ENCODE assay signal across 26 cellular contexts in the genomic region with DNA sequence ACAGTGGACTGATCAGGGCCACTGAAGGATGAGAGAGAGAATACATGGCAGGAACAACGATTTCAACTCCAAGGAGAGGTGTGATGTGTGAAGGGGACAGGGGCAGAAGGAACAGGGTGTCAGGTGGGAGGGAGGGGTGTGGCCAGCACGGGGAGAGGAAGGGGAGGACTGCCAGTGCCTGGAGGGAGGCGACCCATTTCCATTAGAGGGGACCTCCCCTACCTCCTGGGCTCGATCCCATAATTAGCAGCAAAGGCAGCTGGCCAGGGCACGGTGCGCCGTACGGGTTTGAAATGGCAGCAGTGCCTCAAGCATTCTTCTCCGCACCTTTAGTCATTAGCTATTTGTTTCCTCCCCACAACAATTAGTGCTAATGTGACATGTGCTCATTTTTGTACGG. TPM values are rescaled to one million over a fixed set of nuclear protein-coding genes. Genes with fewer than 3 reads are reported as not detected.
DNase-seq lines count a peak whose midpoint lies in the region; TF ChIP-seq lines count a peak whose summit lies in the region.
"Had no signal": no experiment of that assay in that cellular context is flagged by ENCODE, and none has a peak within 500 bp of the region (broad histone marks: within the 10 kb centered on the region; RNA-seq: fewer than 3 reads in every experiment).

No MANE protein-coding gene starts in this region.

- H3K9me3 ChIP-seq in osteoblast (ENCODE audit: low read depth, low read length): no peaks in the 10 kb centered on the region
- H3K9me3 ChIP-seq: ovary, right lobe of liver, SK-N-SH had no signal

- H3K36me3 ChIP-seq in H7 (replicated peaks; ENCODE audit: control insufficient read depth, insufficient read depth, low read length): no peaks in the 10 kb centered on the region
- no peaks in the 10 kb centered on the region for H3K36me3 ChIP-seq in osteoblast (ENCODE audit: insufficient read depth, low read length)
- H3K36me3 ChIP-seq: ovary, right lobe of liver had no signal

- H3K4me2 ChIP-seq in osteoblast (ENCODE audit: insufficient read depth, low read length): no peak overlapping the region
- H3K4me2 ChIP-seq: SK-N-SH had no signal

- H3K9me3 Mint-ChIP-seq in CD14-positive monocyte: peaks cover 0 to 7% (median 2%) of the 10 kb centered on the region in 7 donors
- H3K9me3 Mint-ChIP-seq: T-helper 2 cell treated with Interferon-gamma antibody and Interleukin-4, amounts not matched to agents 5 μg/mL and 100 μg/mL, for 36 hours had no signal

- peak; percentile 12 for DNase-seq in CD14-positive monocyte (ENCODE audit: low spot score)
- DNase-seq in H7: peak; percentile 57
- DNase-seq in coronary artery (ENCODE audit: low spot score): peak; percentile 61
- DNase-seq in osteoblast (ENCODE audit: insufficient read length, low spot score, missing footprints): peak; percentile 71
- DNase-seq in effector CD8-positive, alpha-beta T cell (lab: John Stamatoyannopoulos, UW): no peak
- DNase-seq in caudate nucleus (lab: John Stamatoyannopoulos, UW): no peak
- no peak for DNase-seq in DMS 273 (lab: John Stamatoyannopoulos, UW; ENCODE audit: unreplicated experiment)
- DNase-seq: activated naive CD4-positive, alpha-beta T cell; activated T-cell treated with anti-CD3 and anti-CD28 coated beads for 4 hours; dermis blood vessel endothelial cell; Karpas-422; kidney glomerular epithelial cell; MV-4-11; naive thymus-derived CD8-positive, alpha-beta T cell; NCI-H1694; NCI-H2171; NCI-H524; SK-N-SH; stimulated activated CD4-positive, alpha-beta T cell treated with anti-CD3 and anti-CD28 coated beads, Interleukin-15, amount 100 ng/mL, for 24 hours; stimulated activated naive CD8-positive, alpha-beta T cell treated with anti-CD3 and anti-CD28 coated beads, Interleukin-15, Interleukin-2, amounts not matched to agents 100 U/mL and 50 U/mL, for 24 hours had no signal

- H3K4me1 Mint-ChIP-seq in CD14-positive monocyte: peaks cover 33% of the 10 kb centered on the region

- H3K4me3 ChIP-seq in H7 (ENCODE audit: insufficient read depth, low read depth, low read length) (no peak overlapping the region), coronary artery (no peak overlapping the region), osteoblast (ENCODE audit: insufficient read depth, low read length) (no peak overlapping the region)
- H3K4me3 ChIP-seq: ovary, right lobe of liver had no signal

- peaks cover 8 to 14% (median 8%) of the 10 kb centered on the region in 3 donors for H3K27me3 Mint-ChIP-seq in CD14-positive monocyte (ENCODE audit: low read depth in 3 of 3)

- H2AFZ ChIP-seq in osteoblast (ENCODE audit: low read length): no peak overlapping the region

- no peak overlapping the region for H3K4me3 Mint-ChIP-seq in CD14-positive monocyte
- H3K4me3 Mint-ChIP-seq: naive thymus-derived CD8-positive, alpha-beta T cell; T-helper 2 cell treated with Interferon-gamma antibody and Interleukin-4, amounts not matched to agents 5 μg/mL and 100 μg/mL, for 36 hours had no signal

- TF ChIP-seq CTCF in CD14-positive monocyte (IDR thresholded peaks at IDR 0.05) (no peak), coronary artery (IDR thresholded peaks at IDR 0.05) (no peak), osteoblast (IDR thresholded peaks at IDR 0.05; ENCODE audit: extremely low read depth, low read depth, low read length) (no peak)

- H3K27ac ChIP-seq in coronary artery (no peak overlapping the region), osteoblast (ENCODE audit: low read depth, low read length) (no peak overlapping the region), caudate nucleus (ENCODE audit: low read depth, low read length) (no peak overlapping the region)
- H3K27ac ChIP-seq: ovary, right lobe of liver, VCaP had no signal

- H4K20me1 ChIP-seq in osteoblast (ENCODE audit: insufficient read depth, low read length): no peaks in the 10 kb centered on the region

- H3K27ac Mint-ChIP-seq in CD14-positive monocyte: no peak overlapping the region
- H3K27ac Mint-ChIP-seq: T-helper 2 cell treated with Interferon-gamma antibody and Interleukin-4, amounts not matched to agents 5 μg/mL and 100 μg/mL, for 36 hours had no signal

- H3K27me3 ChIP-seq in H7 (ENCODE audit: control insufficient read depth, insufficient read depth, low read length): no peaks in the 10 kb centered on the region
- H3K27me3 ChIP-seq in osteoblast (ENCODE audit: insufficient read depth, low read length): peaks cover 24% of the 10 kb centered on the region
- H3K27me3 ChIP-seq: ovary, right lobe of liver had no signal

- intact Hi-C loops in CD14-positive monocyte (cut with micrococcal nuclease): no loop called here

- H3K36me3 Mint-ChIP-seq in CD14-positive monocyte: no peaks in the 10 kb centered on the region

- no peaks in the 10 kb centered on the region for H3K79me2 ChIP-seq in osteoblast (ENCODE audit: insufficient read depth, low read length)

- H3K4me1 ChIP-seq in osteoblast (ENCODE audit: insufficient read depth, low read length): peaks cover 8% of the 10 kb centered on the region
- H3K4me1 ChIP-seq: right lobe of liver had no signal

RNA-seq across cellular contexts. Expression of gene CRYAA, which starts 22.7 kb away (rescaled TPM):
- not detected for polyA plus RNA-seq in CD14-positive monocyte
- not detected in 2 replicates for total RNA-seq in H7 (2014; rRNA removed; shearing (Covaris generic))
- total RNA-seq in osteoblast: not detected in 2 replicates
- total RNA-seq: bronchial epithelial cell; dermis blood vessel endothelial cell; glomerular endothelial cell; naive thymus-derived CD8-positive, alpha-beta T cell; ovary had no signal
- polyA plus RNA-seq: naive thymus-derived CD8-positive, alpha-beta T cell; ovary; SK-N-SH had no signal

Comparison
In these comparisons a context has a peak if more than half of its experiments do, and no peak if none do; other contexts are left out.
1. DNase-seq: peak in CD14-positive monocyte (single experiment), H7 (single experiment), coronary artery (single experiment) and osteoblast (single experiment); none in effector CD8-positive, alpha-beta T cell (single experiment), caudate nucleus (0 of 61) and DMS 273 (single experiment).